ENCODE assay signal across 9 cellular contexts in genomic region chr12:96236221-96236822, GRCh38. TPM values are rescaled to one million over a fixed set of nuclear protein-coding genes. Genes with fewer than 3 reads are reported as not detected.
A peak's percentile ranks its signal among the peaks of the same experiment; 100 is the strongest.
DNase-seq lines count a peak whose midpoint lies in the region; ATAC-seq and TF ChIP-seq lines count a peak whose summit lies in the region.
"Had no signal": no experiment of that assay in that cellular context is flagged by ENCODE, and none has a peak within 500 bp of the region (broad histone marks: within the 10 kb centered on the region; RNA-seq: fewer than 3 reads in every experiment).

No MANE protein-coding gene starts in this region.

- H3K4me2 ChIP-seq in neural progenitor cell = no peak overlapping the region

- H3K36me3 ChIP-seq in CD4-positive, CD25-positive, alpha-beta regulatory T cell (ENCODE audit: control insufficient read depth, insufficient read depth, low read length) = peaks cover 32% of the 10 kb centered on the region
- H3K36me3 ChIP-seq in effector memory CD4-positive, alpha-beta T cell (ENCODE audit: control insufficient read depth, insufficient read depth, low read length) = peaks cover 6% of the 10 kb centered on the region
- no peaks in the 10 kb centered on the region for H3K36me3 ChIP-seq in neural progenitor cell

- peak overlapping the region; percentile 52 to 85 (median 58) for H3K4me3 Mint-ChIP-seq in CD4-positive, CD25-positive, alpha-beta regulatory T cell
- peak overlapping the region in 2 of 3 donors; percentile 13 to 54 for H3K4me3 Mint-ChIP-seq in T-cell
- H3K4me3 Mint-ChIP-seq in neural progenitor cell = no peak overlapping the region

- DNase-seq in CD4-positive, CD25-positive, alpha-beta regulatory T cell = no peak
- DNase-seq in T-cell (peak in 22 of 34 experiments; percentile 7 to 49 (median 28)), neural progenitor cell (ENCODE audit: low spot score) (no peak), Kasumi-1 (lab: John Stamatoyannopoulos, UW) (no peak), SKM-1 (lab: John Stamatoyannopoulos, UW; ENCODE audit: unreplicated experiment) (no peak), cerebellar nuclear complex (lab: John Stamatoyannopoulos, UW) (no peak)
- peak in 1 of 3 donors; percentile 48 for DNase-seq in effector memory CD4-positive, alpha-beta T cell
- DNase-seq: Karpas-422 had no signal

- TF ChIP-seq CTCF in neural progenitor cell (IDR thresholded peaks at IDR 0.05) = no peak

- H3F3A ChIP-seq in neural progenitor cell (ENCODE audit: low read depth) = no peaks in the 10 kb centered on the region

- H3K36me3 Mint-ChIP-seq in CD4-positive, CD25-positive, alpha-beta regulatory T cell = peaks cover 28% of the 10 kb centered on the region
- H3K36me3 Mint-ChIP-seq in T-cell (peaks cover 38% of the 10 kb centered on the region), neural progenitor cell (peaks cover 5% of the 10 kb centered on the region)

- no peak overlapping the region for H2AFZ ChIP-seq in neural progenitor cell (replicated peaks)

- H3K9me3 ChIP-seq in CD4-positive, CD25-positive, alpha-beta regulatory T cell (ENCODE audit: control insufficient read depth in 2 of 2, low read length in 2 of 2) = no peaks in the 10 kb centered on the region
- H3K9me3 ChIP-seq in effector memory CD4-positive, alpha-beta T cell (ENCODE audit: control insufficient read depth, low read length) = no peaks in the 10 kb centered on the region
- no peaks in the 10 kb centered on the region for H3K9me3 ChIP-seq in neural progenitor cell (ENCODE audit: low read depth)

- no peaks in the 10 kb centered on the region for H3K27me3 Mint-ChIP-seq in CD4-positive, CD25-positive, alpha-beta regulatory T cell
- H3K27me3 Mint-ChIP-seq in T-cell (no peaks in the 10 kb centered on the region), neural progenitor cell (ENCODE audit: insufficient read depth, low read depth) (peaks cover 11% of the 10 kb centered on the region)

- H3K79me2 ChIP-seq in neural progenitor cell (ENCODE audit: low read depth) = no peaks in the 10 kb centered on the region

- peak in 1 of 2 donors; percentile 46 for ATAC-seq in CD4-positive, CD25-positive, alpha-beta regulatory T cell (ENCODE audit: low read depth in 2 of 2)
- peak; percentile 42 to 78 (median 48) for ATAC-seq in T-cell (replicated peaks in 1 of 4)
- no peak for ATAC-seq in HG03280 (IDR thresholded peaks at IDR 0.05; ENCODE audit: unreplicated experiment)

- no peaks in the 10 kb centered on the region for H4K20me1 ChIP-seq in neural progenitor cell (ENCODE audit: low read depth)

- H3K4me1 Mint-ChIP-seq in CD4-positive, CD25-positive, alpha-beta regulatory T cell = peaks cover 19 to 70% (median 54%) of the 10 kb centered on the region in 4 donors
- peaks cover 66 to 83% (median 72%) of the 10 kb centered on the region in 3 donors for H3K4me1 Mint-ChIP-seq in T-cell
- peaks cover 43% of the 10 kb centered on the region for H3K4me1 Mint-ChIP-seq in neural progenitor cell

- no peaks in the 10 kb centered on the region for H3K27me3 ChIP-seq in CD4-positive, CD25-positive, alpha-beta regulatory T cell (ENCODE audit: control insufficient read depth, insufficient read depth, low read length)
- H3K27me3 ChIP-seq in effector memory CD4-positive, alpha-beta T cell (replicated peaks; ENCODE audit: control insufficient read depth, insufficient read depth, low read length, poor library complexity, severe bottlenecking) = no peaks in the 10 kb centered on the region
- no peaks in the 10 kb centered on the region for H3K27me3 ChIP-seq in neural progenitor cell

- H3K27ac ChIP-seq in CD4-positive, CD25-positive, alpha-beta regulatory T cell (ENCODE audit: insufficient read depth, low read length, poor library complexity, severe bottlenecking) = no peak overlapping the region
- H3K27ac ChIP-seq in effector memory CD4-positive, alpha-beta T cell (ENCODE audit: insufficient read depth, low read length, poor library complexity, severe bottlenecking) = peak overlapping the region; percentile 61
- no peak overlapping the region for H3K27ac ChIP-seq in neural progenitor cell

- H3K9me3 Mint-ChIP-seq in CD4-positive, CD25-positive, alpha-beta regulatory T cell = peaks cover 0 to 3% (median 0%) of the 10 kb centered on the region in 7 donors
- H3K9me3 Mint-ChIP-seq in T-cell = no peaks in the 10 kb centered on the region
- H3K9me3 Mint-ChIP-seq in neural progenitor cell = no peaks in the 10 kb centered on the region

- peak overlapping the region; percentile 10 for H3K4me3 ChIP-seq in CD4-positive, CD25-positive, alpha-beta regulatory T cell (ENCODE audit: low read depth, low read length)
- H3K4me3 ChIP-seq in effector memory CD4-positive, alpha-beta T cell (ENCODE audit: insufficient read depth, low read depth, low read length, poor library complexity, severe bottlenecking) = no peak overlapping the region
- no peak overlapping the region for H3K4me3 ChIP-seq in neural progenitor cell

- peak overlapping the region; percentile 82 to 96 (median 94) for H3K27ac Mint-ChIP-seq in CD4-positive, CD25-positive, alpha-beta regulatory T cell
- H3K27ac Mint-ChIP-seq in T-cell = peak overlapping the region; percentile 79 to 83
- H3K27ac Mint-ChIP-seq in neural progenitor cell = peak overlapping the region; percentile 63

- no peak overlapping the region for H3K9ac ChIP-seq in neural progenitor cell

- CTCF ChIA-PET in T-cell (lab: Charles Lee) = interaction anchor here (0.6 to 0.7 kb wide), 2 partner anchors 29 to 218 kb away, joined by 3 to 4 read pairs; no protein-coding TSS in a partner anchor

- POLR2A ChIA-PET in T-cell (lab: Charles Lee) = no interaction called here

- H3K4me1 ChIP-seq in CD4-positive, CD25-positive, alpha-beta regulatory T cell (ENCODE audit: control insufficient read depth, insufficient read depth, low read length, poor library complexity, severe bottlenecking) = peaks cover 54% of the 10 kb centered on the region
- H3K4me1 ChIP-seq in effector memory CD4-positive, alpha-beta T cell (ENCODE audit: control insufficient read depth, insufficient read depth, low read length, poor library complexity, severe bottlenecking) = peaks cover 52% of the 10 kb centered on the region
- H3K4me1 ChIP-seq in neural progenitor cell = no peaks in the 10 kb centered on the region

RNA-seq across cellular contexts. Expression of gene ELK3, which starts 42.1 kb away (rescaled TPM):
- total RNA-seq in CD4-positive, CD25-positive, alpha-beta regulatory T cell = 84.7 TPM
- polyA plus RNA-seq in CD4-positive, CD25-positive, alpha-beta regulatory T cell = 10 to 100 TPM; 33.4 to 47.9 (median 38.3) TPM
- total RNA-seq in T-cell (10 to 100 TPM; 33.8 to 62.7 (median 55.5) TPM), neural progenitor cell (ENCODE audit: low replicate concordance) (4.8 and 5.0 TPM in 2 replicates)

Comparison
In these comparisons a context has a peak if more than half of its experiments do, and no peak if none do; other contexts are left out.
1. DNase-seq: peak in T-cell (22 of 34); none in CD4-positive, CD25-positive, alpha-beta regulatory T cell (0 of 3), neural progenitor cell (single experiment), Kasumi-1 (0 of 2), SKM-1 (single experiment) and cerebellar nuclear complex (0 of 2).
2. Peak in every context shown above with its lines, with median percentiles within 50 percentile points of each other: H3K27ac Mint-ChIP-seq.